ENCODE assay signal across 1 cellular context in the genomic region with DNA sequence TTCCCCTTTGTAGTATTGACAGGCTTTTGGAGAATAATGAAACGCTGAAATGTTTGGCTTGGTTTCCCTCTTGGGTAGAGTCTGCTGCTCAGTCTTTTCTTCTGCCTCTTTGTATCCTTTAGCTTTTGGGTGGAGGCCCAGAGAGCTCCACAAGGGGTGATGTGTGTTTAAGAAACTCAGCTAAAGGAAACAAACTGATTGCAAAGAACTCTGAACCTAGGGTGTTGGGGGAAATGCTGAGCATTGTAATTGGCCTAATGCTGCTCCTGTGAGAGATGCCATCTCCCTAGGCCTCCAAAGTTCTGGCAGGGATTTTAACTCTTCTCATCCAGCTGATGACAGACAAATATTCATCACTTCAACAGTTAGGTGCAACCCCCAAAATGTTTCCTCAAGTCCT.
TF ChIP-seq lines count a peak whose summit lies in the region.

No MANE protein-coding gene starts in this region.

TF ChIP-seq in IMR-90, 13 proteins besides CTCF, POLR2A, EP300 and RAD21:
- no peak for TF ChIP-seq RCOR1 (IDR thresholded peaks at IDR 0.05; ENCODE audit: insufficient replicate concordance, low read length)
- TF ChIP-seq MXI1 (IDR thresholded peaks at IDR 0.05; ENCODE audit: borderline replicate concordance, low read depth, low read length) = no peak
- no peak; the same call in 1 of the 2 replicates for TF ChIP-seq BHLHE40 (IDR thresholded peaks at IDR 0.05; ENCODE audit: low read depth, low read length)
- TF ChIP-seq MAFK (IDR thresholded peaks at IDR 0.05; ENCODE audit: low read depth, low read length) = no peak
- TF ChIP-seq SMC3 (IDR thresholded peaks at IDR 0.05; ENCODE audit: low read depth, low read length) = peak; percentile 13; the same call in 1 of the 2 replicates
- TF ChIP-seq CEBPB (IDR thresholded peaks at IDR 0.05; ENCODE audit: low read depth, low read length) = no peak
- TF ChIP-seq CHD1 (IDR thresholded peaks at IDR 0.05; ENCODE audit: low read depth, low read length) = peak; percentile 20; the same call in 1 of the 2 replicates
- no peak for TF ChIP-seq FOS (IDR thresholded peaks at IDR 0.05; ENCODE audit: low read depth, low read length)
- TF ChIP-seq NFE2L2 (IDR thresholded peaks at IDR 0.05; ENCODE audit: low read depth, low read length) = no peak
- TF ChIP-seq MAZ (IDR thresholded peaks at IDR 0.05; ENCODE audit: borderline replicate concordance, low read depth, low read length) = no peak
- TF ChIP-seq, protein P1, sequence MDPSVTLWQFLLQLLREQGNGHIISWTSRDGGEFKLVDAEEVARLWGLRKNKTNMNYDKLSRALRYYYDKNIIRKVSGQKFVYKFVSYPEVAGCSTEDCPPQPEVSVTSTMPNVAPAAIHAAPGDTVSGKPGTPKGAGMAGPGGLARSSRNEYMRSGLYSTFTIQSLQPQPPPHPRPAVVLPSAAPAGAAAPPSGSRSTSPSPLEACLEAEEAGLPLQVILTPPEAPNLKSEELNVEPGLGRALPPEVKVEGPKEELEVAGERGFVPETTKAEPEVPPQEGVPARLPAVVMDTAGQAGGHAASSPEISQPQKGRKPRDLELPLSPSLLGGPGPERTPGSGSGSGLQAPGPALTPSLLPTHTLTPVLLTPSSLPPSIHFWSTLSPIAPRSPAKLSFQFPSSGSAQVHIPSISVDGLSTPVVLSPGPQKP (IDR thresholded peaks at IDR 0.05; ENCODE audit: borderline replicate concordance, low read depth, low read length) = no peak
- TF ChIP-seq, protein P2, sequence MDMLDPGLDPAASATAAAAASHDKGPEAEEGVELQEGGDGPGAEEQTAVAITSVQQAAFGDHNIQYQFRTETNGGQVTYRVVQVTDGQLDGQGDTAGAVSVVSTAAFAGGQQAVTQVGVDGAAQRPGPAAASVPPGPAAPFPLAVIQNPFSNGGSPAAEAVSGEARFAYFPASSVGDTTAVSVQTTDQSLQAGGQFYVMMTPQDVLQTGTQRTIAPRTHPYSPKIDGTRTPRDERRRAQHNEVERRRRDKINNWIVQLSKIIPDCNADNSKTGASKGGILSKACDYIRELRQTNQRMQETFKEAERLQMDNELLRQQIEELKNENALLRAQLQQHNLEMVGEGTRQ (IDR thresholded peaks at IDR 0.05; ENCODE audit: low read depth, low read length) = no peak
- no peak for TF ChIP-seq RFX5 (IDR thresholded peaks at IDR 0.05; ENCODE audit: low read depth, low read length)
